ENCODE assay signal across 1 cellular context in the genomic region with DNA sequence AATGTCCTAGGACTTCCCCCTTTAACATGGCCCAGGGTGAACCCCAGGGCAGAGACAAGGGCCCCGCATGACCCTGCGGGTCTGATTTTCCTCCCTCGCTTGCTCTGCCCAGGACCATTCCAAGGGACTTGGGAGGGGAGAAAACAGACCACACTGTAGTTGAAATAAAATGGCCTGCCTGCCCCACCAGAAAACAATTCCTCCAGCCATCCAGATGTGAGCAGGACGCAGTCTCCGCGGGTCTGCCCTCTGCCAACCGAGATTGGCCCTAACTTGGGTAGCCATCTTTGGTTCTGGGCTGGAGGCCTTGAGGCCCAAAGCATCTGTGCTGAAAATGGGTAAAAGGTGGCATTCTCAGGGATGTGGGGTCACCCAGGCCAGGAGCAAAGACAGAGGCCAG.
TF ChIP-seq lines count a peak whose summit lies in the region.

No MANE protein-coding gene starts in this region.

TF ChIP-seq in IMR-90, 13 proteins besides CTCF, POLR2A, EP300 and RAD21 (continued from another document):
- TF ChIP-seq BHLHE40 (IDR thresholded peaks at IDR 0.05; ENCODE audit: low read depth, low read length), result no peak
- no peak for TF ChIP-seq SMC3 (IDR thresholded peaks at IDR 0.05; ENCODE audit: low read depth, low read length)
- TF ChIP-seq, protein P1, sequence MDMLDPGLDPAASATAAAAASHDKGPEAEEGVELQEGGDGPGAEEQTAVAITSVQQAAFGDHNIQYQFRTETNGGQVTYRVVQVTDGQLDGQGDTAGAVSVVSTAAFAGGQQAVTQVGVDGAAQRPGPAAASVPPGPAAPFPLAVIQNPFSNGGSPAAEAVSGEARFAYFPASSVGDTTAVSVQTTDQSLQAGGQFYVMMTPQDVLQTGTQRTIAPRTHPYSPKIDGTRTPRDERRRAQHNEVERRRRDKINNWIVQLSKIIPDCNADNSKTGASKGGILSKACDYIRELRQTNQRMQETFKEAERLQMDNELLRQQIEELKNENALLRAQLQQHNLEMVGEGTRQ (IDR thresholded peaks at IDR 0.05; ENCODE audit: low read depth, low read length), result no peak
- TF ChIP-seq RFX5 (IDR thresholded peaks at IDR 0.05; ENCODE audit: low read depth, low read length), result no peak
- no peak for TF ChIP-seq RCOR1 (IDR thresholded peaks at IDR 0.05; ENCODE audit: insufficient replicate concordance, low read length)
- TF ChIP-seq FOS (IDR thresholded peaks at IDR 0.05; ENCODE audit: low read depth, low read length), result no peak
- no peak for TF ChIP-seq MXI1 (IDR thresholded peaks at IDR 0.05; ENCODE audit: borderline replicate concordance, low read depth, low read length)
- TF ChIP-seq MAZ (IDR thresholded peaks at IDR 0.05; ENCODE audit: borderline replicate concordance, low read depth, low read length), result no peak
